ENCODE assay signal across 1 cellular context in the genomic region with DNA sequence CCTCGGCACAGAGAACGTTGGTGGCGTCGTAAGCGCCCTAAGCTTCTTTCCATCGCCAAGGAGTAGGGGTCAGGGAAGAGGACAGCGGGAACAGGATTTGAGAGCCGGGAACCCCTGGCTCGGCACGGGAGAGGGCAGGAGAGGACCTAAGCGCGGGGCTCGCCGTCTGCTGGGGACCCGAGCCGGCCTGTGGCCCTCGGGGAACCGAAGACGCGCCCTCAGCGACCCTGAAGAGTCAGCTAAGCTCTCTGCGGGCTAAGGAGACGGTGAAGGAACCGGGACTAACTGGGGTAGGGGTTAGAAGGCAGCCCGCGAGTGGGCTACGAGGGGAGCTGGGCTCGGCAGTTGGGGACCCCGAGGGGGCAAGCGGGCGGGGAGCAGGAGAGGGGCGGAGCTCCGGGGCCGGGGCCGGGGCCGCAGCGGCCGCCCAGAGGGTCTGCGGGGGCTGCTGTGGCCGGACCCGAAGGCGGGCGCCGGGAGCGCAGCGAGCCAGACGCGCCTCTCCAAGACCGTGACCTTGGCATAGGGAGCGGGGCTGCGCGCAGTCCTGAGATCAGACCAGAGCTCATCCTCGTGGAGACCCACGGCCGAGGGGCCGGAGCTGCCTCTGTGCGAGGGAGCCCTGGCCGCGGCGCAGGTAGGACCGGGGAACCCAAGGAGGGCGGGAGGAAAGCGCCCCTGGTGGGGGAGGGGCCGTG.
TF ChIP-seq lines count a peak whose summit lies in the region.

No MANE protein-coding gene starts in this region.

TF ChIP-seq in HepG2, 621 proteins besides CTCF, POLR2A, EP300 and RAD21:
- TF ChIP-seq HOXA5 (CRISPR knock-in tag; IDR thresholded peaks at IDR 0.05) (no peak), JARID2 (CRISPR knock-in tag; IDR thresholded peaks at IDR 0.05; ENCODE audit: insufficient replicate concordance) (no peak), TSC22D2 (CRISPR knock-in tag; IDR thresholded peaks at IDR 0.05; ENCODE audit: borderline replicate concordance) (no peak), CREB1 (IDR thresholded peaks at IDR 0.05) (no peak), CREB1 (CRISPR knock-in tag; IDR thresholded peaks at IDR 0.05) (no peak), PPARG (CRISPR knock-in tag; conservative IDR thresholded peaks at IDR 0.05) (no peak), ZNF841 (CRISPR knock-in tag; IDR thresholded peaks at IDR 0.05; ENCODE audit: borderline replicate concordance) (no peak), ZBTB20 (CRISPR knock-in tag; IDR thresholded peaks at IDR 0.05; ENCODE audit: borderline replicate concordance, low read depth) (no peak), SOX5 (CRISPR knock-in tag; IDR thresholded peaks at IDR 0.05; ENCODE audit: borderline replicate concordance) (no peak), ZNF460 (CRISPR knock-in tag; IDR thresholded peaks at IDR 0.05; ENCODE audit: borderline replicate concordance) (no peak), PAWR (CRISPR knock-in tag; IDR thresholded peaks at IDR 0.05; ENCODE audit: borderline replicate concordance) (no peak), POGZ (CRISPR knock-in tag; IDR thresholded peaks at IDR 0.05) (no peak), ZNF672 (CRISPR knock-in tag; IDR thresholded peaks at IDR 0.05) (no peak), ONECUT2 (CRISPR knock-in tag; IDR thresholded peaks at IDR 0.05) (no peak), RNF2 (conservative IDR thresholded peaks at IDR 0.05; ENCODE audit: low read depth) (no peak), ZNF136 (CRISPR knock-in tag; IDR thresholded peaks at IDR 0.05; ENCODE audit: low read depth) (no peak)
- TF ChIP-seq, protein P1, sequence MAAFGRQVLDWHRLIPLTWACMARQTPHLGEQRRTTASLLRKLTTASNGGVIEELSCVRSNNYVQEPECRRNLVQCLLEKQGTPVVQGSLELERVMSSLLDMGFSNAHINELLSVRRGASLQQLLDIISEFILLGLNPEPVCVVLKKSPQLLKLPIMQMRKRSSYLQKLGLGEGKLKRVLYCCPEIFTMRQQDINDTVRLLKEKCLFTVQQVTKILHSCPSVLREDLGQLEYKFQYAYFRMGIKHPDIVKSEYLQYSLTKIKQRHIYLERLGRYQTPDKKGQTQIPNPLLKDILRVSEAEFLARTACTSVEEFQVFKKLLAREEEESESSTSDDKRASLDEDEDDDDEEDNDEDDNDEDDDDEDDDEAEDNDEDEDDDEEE (CRISPR knock-in tag; IDR thresholded peaks at IDR 0.05) = no peak
- TF ChIP-seq, protein P2, sequence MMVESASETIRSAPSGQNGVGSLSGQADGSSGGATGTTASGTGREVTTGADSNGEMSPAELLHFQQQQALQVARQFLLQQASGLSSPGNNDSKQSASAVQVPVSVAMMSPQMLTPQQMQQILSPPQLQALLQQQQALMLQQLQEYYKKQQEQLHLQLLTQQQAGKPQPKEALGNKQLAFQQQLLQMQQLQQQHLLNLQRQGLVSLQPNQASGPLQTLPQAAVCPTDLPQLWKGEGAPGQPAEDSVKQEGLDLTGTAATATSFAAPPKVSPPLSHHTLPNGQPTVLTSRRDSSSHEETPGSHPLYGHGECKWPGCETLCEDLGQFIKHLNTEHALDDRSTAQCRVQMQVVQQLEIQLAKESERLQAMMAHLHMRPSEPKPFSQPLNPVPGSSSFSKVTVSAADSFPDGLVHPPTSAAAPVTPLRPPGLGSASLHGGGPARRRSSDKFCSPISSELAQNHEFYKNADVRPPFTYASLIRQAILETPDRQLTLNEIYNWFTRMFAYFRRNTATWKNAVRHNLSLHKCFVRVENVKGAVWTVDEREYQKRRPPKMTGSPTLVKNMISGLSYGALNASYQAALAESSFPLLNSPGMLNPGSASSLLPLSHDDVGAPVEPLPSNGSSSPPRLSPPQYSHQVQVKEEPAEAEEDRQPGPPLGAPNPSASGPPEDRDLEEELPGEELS (CRISPR knock-in tag; IDR thresholded peaks at IDR 0.05) = no peak
- TF ChIP-seq, protein P3, sequence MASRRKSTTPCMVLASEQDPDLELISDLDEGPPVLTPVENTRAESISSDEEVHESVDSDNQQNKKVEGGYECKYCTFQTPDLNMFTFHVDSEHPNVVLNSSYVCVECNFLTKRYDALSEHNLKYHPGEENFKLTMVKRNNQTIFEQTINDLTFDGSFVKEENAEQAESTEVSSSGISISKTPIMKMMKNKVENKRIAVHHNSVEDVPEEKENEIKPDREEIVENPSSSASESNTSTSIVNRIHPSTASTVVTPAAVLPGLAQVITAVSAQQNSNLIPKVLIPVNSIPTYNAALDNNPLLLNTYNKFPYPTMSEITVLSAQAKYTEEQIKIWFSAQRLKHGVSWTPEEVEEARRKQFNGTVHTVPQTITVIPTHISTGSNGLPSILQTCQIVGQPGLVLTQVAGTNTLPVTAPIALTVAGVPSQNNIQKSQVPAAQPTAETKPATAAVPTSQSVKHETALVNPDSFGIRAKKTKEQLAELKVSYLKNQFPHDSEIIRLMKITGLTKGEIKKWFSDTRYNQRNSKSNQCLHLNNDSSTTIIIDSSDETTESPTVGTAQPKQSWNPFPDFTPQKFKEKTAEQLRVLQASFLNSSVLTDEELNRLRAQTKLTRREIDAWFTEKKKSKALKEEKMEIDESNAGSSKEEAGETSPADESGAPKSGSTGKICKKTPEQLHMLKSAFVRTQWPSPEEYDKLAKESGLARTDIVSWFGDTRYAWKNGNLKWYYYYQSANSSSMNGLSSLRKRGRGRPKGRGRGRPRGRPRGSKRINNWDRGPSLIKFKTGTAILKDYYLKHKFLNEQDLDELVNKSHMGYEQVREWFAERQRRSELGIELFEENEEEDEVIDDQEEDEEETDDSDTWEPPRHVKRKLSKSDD (CRISPR knock-in tag; IDR thresholded peaks at IDR 0.05; ENCODE audit: low read depth) = no peak
